10 cellular contexts compared by ENCODE assay signal in the genomic region with DNA sequence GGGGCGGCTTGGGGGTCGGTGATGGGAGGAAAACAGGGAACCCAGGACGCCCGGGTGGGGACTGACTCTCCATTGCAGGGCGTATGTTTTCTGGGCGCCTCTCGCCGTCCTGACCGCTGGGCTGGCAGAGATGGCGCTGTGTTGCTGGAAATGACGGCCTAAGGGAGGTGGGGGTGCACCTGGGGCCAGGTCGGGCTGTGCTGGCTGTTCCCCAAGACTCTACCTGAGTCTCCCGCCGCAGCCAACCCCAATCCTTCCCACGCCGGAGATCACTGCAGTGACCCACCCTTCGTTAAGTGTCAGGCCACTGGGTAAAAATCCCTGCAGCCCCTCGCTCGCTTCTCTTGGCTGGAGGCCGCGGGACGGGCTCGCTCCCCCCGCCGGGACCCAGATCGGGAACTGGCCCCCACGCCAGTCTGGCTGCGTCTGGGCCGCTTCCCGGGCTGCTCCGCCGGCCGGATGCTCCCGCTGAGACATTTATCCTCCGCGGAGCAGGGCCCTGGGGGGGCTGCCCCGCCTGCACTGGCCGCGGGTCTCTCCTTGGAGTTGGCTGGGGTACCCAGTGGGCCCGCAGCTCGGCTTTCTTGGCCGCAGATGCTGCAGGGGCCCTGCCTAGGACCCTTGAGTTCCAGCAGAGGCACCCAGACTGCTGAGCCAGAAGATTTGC. TPM values are rescaled to one million over a fixed set of nuclear protein-coding genes. Genes with fewer than 3 reads are reported as not detected.
DNase-seq lines count a peak whose midpoint lies in the region; ATAC-seq and TF ChIP-seq lines count a peak whose summit lies in the region.
"Had no signal": no experiment of that assay in that cellular context is flagged by ENCODE, and none has a peak within 500 bp of the region (broad histone marks: within the 10 kb centered on the region; RNA-seq: fewer than 3 reads in every experiment).

No MANE protein-coding gene starts in this region.

- WGBS in aorta, 2 donors = 2 to 3% methylated on average over 41 to 42 of the region's 42 CpGs

- no peak overlapping the region for H3K27ac Mint-ChIP-seq in activated naive CD8-positive, alpha-beta T cell treated with anti-CD3 and anti-CD28 coated beads, Interleukin-2, amount 10 ng/mL, durations not matched to agents 7 days and 5 days
- no peak overlapping the region for H3K27ac Mint-ChIP-seq in activated naive CD8-positive, alpha-beta T cell treated with anti-CD3 and anti-CD28 coated beads, Interleukin-2, amount 50 U/mL, for 24 hours
- peak overlapping the region; percentile 70 to 100 (median 99) for H3K27ac Mint-ChIP-seq in nephron
- H3K27ac Mint-ChIP-seq: naive thymus-derived CD4-positive, alpha-beta T cell had no signal

- H3K36me3 ChIP-seq in cardiac muscle cell = no peaks in the 10 kb centered on the region
- no peaks in the 10 kb centered on the region for H3K36me3 ChIP-seq in aorta (ENCODE audit: control insufficient read depth in 1 of 2, insufficient read depth in 2 of 2, low read length in 1 of 2)
- H3K36me3 ChIP-seq: SJSA1 had no signal

- no peak overlapping the region for H3K27ac ChIP-seq in cardiac muscle cell
- peak overlapping the region; percentile 99 to 100 for H3K27ac ChIP-seq in aorta (ENCODE audit: low read depth in 1 of 2, low read length in 2 of 2)
- H3K27ac ChIP-seq: SJSA1 had no signal

- intact Hi-C loops in aorta (cut with DNase I) = loop anchor here (2.0 kb wide), 3 partner anchors 58 to 86 kb away; no protein-coding TSS in a partner anchor

- H3K9me3 Mint-ChIP-seq in activated naive CD8-positive, alpha-beta T cell treated with anti-CD3 and anti-CD28 coated beads, Interleukin-2, amount 10 ng/mL, durations not matched to agents 7 days and 5 days = no peaks in the 10 kb centered on the region
- H3K9me3 Mint-ChIP-seq in activated naive CD8-positive, alpha-beta T cell treated with anti-CD3 and anti-CD28 coated beads, Interleukin-2, amount 50 U/mL, for 24 hours = no peaks in the 10 kb centered on the region
- H3K9me3 Mint-ChIP-seq in nephron = no peaks in the 10 kb centered on the region

- POLR2A ChIA-PET in activated naive CD8-positive, alpha-beta T cell treated with anti-CD3 and anti-CD28 coated beads, Interleukin-2, amount 10 ng/mL, durations not matched to agents 7 days and 5 days (lab: Charles Lee) = no interaction called here

- H3K36me3 Mint-ChIP-seq in activated naive CD8-positive, alpha-beta T cell treated with anti-CD3 and anti-CD28 coated beads, Interleukin-2, amount 10 ng/mL, durations not matched to agents 7 days and 5 days = no peaks in the 10 kb centered on the region
- no peaks in the 10 kb centered on the region for H3K36me3 Mint-ChIP-seq in activated naive CD8-positive, alpha-beta T cell treated with anti-CD3 and anti-CD28 coated beads, Interleukin-2, amount 50 U/mL, for 24 hours (ENCODE audit: low read depth)
- H3K36me3 Mint-ChIP-seq in nephron (ENCODE audit: low read depth) = no peaks in the 10 kb centered on the region
- H3K36me3 Mint-ChIP-seq: naive thymus-derived CD4-positive, alpha-beta T cell had no signal

- H3K4me3 ChIP-seq in cardiac muscle cell (no peak overlapping the region), aorta (ENCODE audit: low read length in 2 of 2) (peak overlapping the region; percentile 8 to 29)
- H3K4me3 ChIP-seq: SJSA1 had no signal

- H3K27me3 Mint-ChIP-seq in activated naive CD8-positive, alpha-beta T cell treated with anti-CD3 and anti-CD28 coated beads, Interleukin-2, amount 10 ng/mL, durations not matched to agents 7 days and 5 days = peaks cover 41% of the 10 kb centered on the region
- peaks cover 37% of the 10 kb centered on the region for H3K27me3 Mint-ChIP-seq in activated naive CD8-positive, alpha-beta T cell treated with anti-CD3 and anti-CD28 coated beads, Interleukin-2, amount 50 U/mL, for 24 hours
- H3K27me3 Mint-ChIP-seq in nephron (ENCODE audit: low read depth) = no peaks in the 10 kb centered on the region

- TF ChIP-seq CTCF in cardiac muscle cell (IDR thresholded peaks at IDR 0.05; ENCODE audit: low read depth, low read length) (peak; percentile 11), nephron (IDR thresholded peaks at IDR 0.05; ENCODE audit: unreplicated experiment in 3 of 3) (no peak)

- ATAC-seq in activated naive CD8-positive, alpha-beta T cell treated with anti-CD3 and anti-CD28 coated beads, Interleukin-2, amount 10 ng/mL, durations not matched to agents 7 days and 5 days (ENCODE audit: low read depth) = peak; percentile 38
- ATAC-seq in activated naive CD8-positive, alpha-beta T cell treated with anti-CD3 and anti-CD28 coated beads, Interleukin-2, amount 50 U/mL, for 24 hours = no peak
- ATAC-seq in aorta (ENCODE audit: low FRiP score) = peak; percentile 82
- ATAC-seq: naive thymus-derived CD4-positive, alpha-beta T cell had no signal

- H3K4me1 Mint-ChIP-seq in activated naive CD8-positive, alpha-beta T cell treated with anti-CD3 and anti-CD28 coated beads, Interleukin-2, amount 10 ng/mL, durations not matched to agents 7 days and 5 days = no peaks in the 10 kb centered on the region
- no peaks in the 10 kb centered on the region for H3K4me1 Mint-ChIP-seq in activated naive CD8-positive, alpha-beta T cell treated with anti-CD3 and anti-CD28 coated beads, Interleukin-2, amount 50 U/mL, for 24 hours
- peaks cover 33% of the 10 kb centered on the region for H3K4me1 Mint-ChIP-seq in nephron

- no peak for DNase-seq in activated naive CD8-positive, alpha-beta T cell treated with anti-CD3 and anti-CD28 coated beads, Interleukin-2, amount 10 ng/mL, durations not matched to agents 7 days and 5 days
- DNase-seq in activated naive CD8-positive, alpha-beta T cell treated with anti-CD3 and anti-CD28 coated beads, Interleukin-2, amount 50 U/mL, for 24 hours = no peak
- DNase-seq in cardiac muscle cell (ENCODE audit: low read depth in 1 of 2, low spot score in 1 of 2) (peak in 1 of 2 donors; percentile 73), aorta (peak; percentile 92 to 95), epidermal melanocyte (ENCODE audit: insufficient read length, low spot score) (no peak), NCI-H1436 treated with DMSO at 0.1 percent for 48 hours (lab: John Stamatoyannopoulos, UW) (no peak)
- no peak for DNase-seq in stimulated activated CD4-positive, alpha-beta T cell treated with anti-CD3 and anti-CD28 coated beads, Interleukin-4, amount 100 ng/mL, for 4 hours
- DNase-seq: naive thymus-derived CD4-positive, alpha-beta T cell had no signal

- no peaks in the 10 kb centered on the region for H3K4me1 ChIP-seq in cardiac muscle cell (ENCODE audit: low read depth)
- no peaks in the 10 kb centered on the region for H3K4me1 ChIP-seq in aorta (ENCODE audit: control insufficient read depth in 1 of 2, insufficient read depth in 2 of 2, low read length in 2 of 2)

- H3K9me3 ChIP-seq in cardiac muscle cell (ENCODE audit: low read depth) = no peaks in the 10 kb centered on the region
- no peaks in the 10 kb centered on the region for H3K9me3 ChIP-seq in aorta (ENCODE audit: control insufficient read depth, low read length)
- H3K9me3 ChIP-seq: SJSA1 had no signal

- no peak overlapping the region for H3K4me3 Mint-ChIP-seq in activated naive CD8-positive, alpha-beta T cell treated with anti-CD3 and anti-CD28 coated beads, Interleukin-2, amount 10 ng/mL, durations not matched to agents 7 days and 5 days
- no peak overlapping the region for H3K4me3 Mint-ChIP-seq in activated naive CD8-positive, alpha-beta T cell treated with anti-CD3 and anti-CD28 coated beads, Interleukin-2, amount 50 U/mL, for 24 hours
- no peak overlapping the region for H3K4me3 Mint-ChIP-seq in nephron
- H3K4me3 Mint-ChIP-seq: naive thymus-derived CD4-positive, alpha-beta T cell had no signal

- H3K27me3 ChIP-seq in cardiac muscle cell (no peaks in the 10 kb centered on the region), aorta (ENCODE audit: control insufficient read depth in 1 of 2, insufficient read depth in 2 of 2, low read length in 1 of 2) (no peaks in the 10 kb centered on the region)
- H3K27me3 ChIP-seq: SJSA1 had no signal

RNA-seq across cellular contexts. Expression of gene ARMC9, which starts 7.8 kb away (rescaled TPM):
- total RNA-seq in activated naive CD8-positive, alpha-beta T cell treated with anti-CD3 and anti-CD28 coated beads, Interleukin-2, amount 10 ng/mL, durations not matched to agents 7 days and 5 days = 1 to 10 TPM; 2.0 to 2.5 TPM
- 18.3 and 27.4 TPM in 2 replicates for total RNA-seq in cardiac muscle cell
- 29.3 and 30.0 TPM in 2 replicates for polyA plus RNA-seq in cardiac muscle cell
- 10 to 100 TPM; 50.7 to 86.8 TPM for total RNA-seq in aorta
- 10 to 100 TPM in 1 of 2 donors, 1 to 10 TPM in 1; 6.9 to 10.5 TPM for polyA plus RNA-seq in aorta

Comparison
In these comparisons a context has a peak if more than half of its experiments do, and no peak if none do; other contexts are left out.
1. DNase-seq: peak in aorta (2 of 2); none in activated naive CD8-positive, alpha-beta T cell treated with anti-CD3 and anti-CD28 coated beads, Interleukin-2, amount 10 ng/mL, durations not matched to agents 7 days and 5 days (single experiment), activated naive CD8-positive, alpha-beta T cell treated with anti-CD3 and anti-CD28 coated beads, Interleukin-2, amount 50 U/mL, for 24 hours (single experiment), epidermal melanocyte (single experiment), stimulated activated CD4-positive, alpha-beta T cell treated with anti-CD3 and anti-CD28 coated beads, Interleukin-4, amount 100 ng/mL, for 4 hours (0 of 2) and NCI-H1436 treated with DMSO at 0.1 percent for 48 hours (single experiment).
2. H3K27ac Mint-ChIP-seq: peak in nephron (3 of 3); none in activated naive CD8-positive, alpha-beta T cell treated with anti-CD3 and anti-CD28 coated beads, Interleukin-2, amount 10 ng/mL, durations not matched to agents 7 days and 5 days (single experiment) and activated naive CD8-positive, alpha-beta T cell treated with anti-CD3 and anti-CD28 coated beads, Interleukin-2, amount 50 U/mL, for 24 hours (single experiment).